In genomic region chr13:25306671-25307464, GRCh38 we compare ENCODE assay signal across 22 cellular contexts. TPM values are rescaled to one million over a fixed set of nuclear protein-coding genes. Genes with fewer than 3 reads are reported as not detected.
DNase-seq lines count a peak whose midpoint lies in the region; ATAC-seq and TF ChIP-seq lines count a peak whose summit lies in the region.
"Had no signal": no experiment of that assay in that cellular context is flagged by ENCODE, and none has a peak within 500 bp of the region (broad histone marks: within the 10 kb centered on the region; RNA-seq: fewer than 3 reads in every experiment).

No MANE protein-coding gene starts in this region.

- no peak for TF ChIP-seq POLR2A in spleen (IDR thresholded peaks at IDR 0.05)

- intact Hi-C loops in activated T-helper 1 cell treated with anti-CD3 and anti-CD28 coated beads, Interleukin-12 subunit alpha, Interleukin-12 subunit beta, Interleukin-2, Interleukin-4 antibody, amounts not matched to agents 30 ng/mL and 10 ng/mL and 1 ng/mL, durations not matched to agents 14 hours and 24 hours and 36 hours (cut with micrococcal nuclease): loop anchor here (10.0 kb wide), 1 partner anchor 878 kb away; no protein-coding TSS in a partner anchor
- intact Hi-C loops in lower lobe of right lung (cut with DNase I) (no loop called here), spleen (cut with DNase I; ENCODE audit: low total_unique reads) (no loop called here)

- H3K4me3 ChIP-seq in lower lobe of right lung (no peak overlapping the region), spleen (no peak overlapping the region)
- H3K4me3 ChIP-seq: HAP-1, prostate gland had no signal

- peak overlapping the region; percentile 55 for H3K27ac Mint-ChIP-seq in T-helper 2 cell treated with Interferon-gamma antibody and Interleukin-4, amounts not matched to agents 5 μg/mL and 100 μg/mL, for 36 hours
- H3K27ac Mint-ChIP-seq in activated T-helper 1 cell treated with anti-CD3 and anti-CD28 coated beads, Interleukin-12 subunit alpha, Interleukin-12 subunit beta, Interleukin-2, Interleukin-4 antibody, amounts not matched to agents 30 ng/mL and 10 ng/mL and 1 ng/mL, durations not matched to agents 14 hours and 24 hours and 36 hours: peak overlapping the region; percentile 29
- H3K27ac Mint-ChIP-seq: activated T-helper 2 cell treated with anti-CD3 and anti-CD28 coated beads, Interferon-gamma antibody, Interleukin-2, Interleukin-4, amounts not matched to agents 10 μg/mL and 5 μg/mL and 100 μg/mL, durations not matched to agents 14 hours and 24 hours and 36 hours; B cell; natural killer cell treated with Interleukin-12 subunit alpha and Interleukin-12 subunit beta and Interleukin-15 and Interleukin-18, amount 100 ng/mL, for 72 hours; stimulated activated naive CD8-positive, alpha-beta T cell treated with anti-CD3 and anti-CD28 coated beads, Interleukin-15, Interleukin-2, amounts not matched to agents 100 ng/mL and 50 ng/mL, for 24 hours had no signal

- H3K9me3 ChIP-seq in lower lobe of right lung (no peaks in the 10 kb centered on the region), spleen (no peaks in the 10 kb centered on the region)
- H3K9me3 ChIP-seq: HAP-1, prostate gland had no signal

- H3K27me3 ChIP-seq in lower lobe of right lung (ENCODE audit: low read depth): no peaks in the 10 kb centered on the region
- H3K27me3 ChIP-seq in spleen (replicated peaks in 1 of 7): no peaks in the 10 kb centered on the region
- H3K27me3 ChIP-seq: brain microvascular endothelial cell had no signal

- peaks cover 62% of the 10 kb centered on the region for H3K36me3 Mint-ChIP-seq in T-helper 2 cell treated with Interferon-gamma antibody and Interleukin-4, amounts not matched to agents 5 μg/mL and 100 μg/mL, for 36 hours (ENCODE audit: low read depth)
- peaks cover 56% of the 10 kb centered on the region for H3K36me3 Mint-ChIP-seq in activated T-helper 1 cell treated with anti-CD3 and anti-CD28 coated beads, Interleukin-12 subunit alpha, Interleukin-12 subunit beta, Interleukin-2, Interleukin-4 antibody, amounts not matched to agents 30 ng/mL and 10 ng/mL and 1 ng/mL, durations not matched to agents 14 hours and 24 hours and 36 hours (ENCODE audit: low read depth)

- peak overlapping the region; percentile 37 for H3K27ac ChIP-seq in lower lobe of right lung
- peak overlapping the region in 5 of 8 donors; percentile 7 to 72 (median 39) for H3K27ac ChIP-seq in spleen
- H3K27ac ChIP-seq: brain microvascular endothelial cell, prostate gland had no signal

- in situ Hi-C loops in G401 (cut with HindIII; ENCODE audit: low sequenced_read_pairs): no loop called here

- no peak for DNase-seq in T-helper 2 cell treated with Interferon-gamma antibody and Interleukin-4, amounts not matched to agents 5 μg/mL and 100 μg/mL, for 36 hours (ENCODE audit: low spot score)
- DNase-seq in T-helper 2 cell (no peak), lower lobe of right lung (no peak), spleen (no peak), AG08395 (ENCODE audit: low spot score) (no peak), GF-D8 (lab: John Stamatoyannopoulos, UW) (no peak), G401 (ENCODE audit: low spot score) (no peak)
- no peak for DNase-seq in activated T-helper 1 cell treated with anti-CD3 and anti-CD28 coated beads, Interleukin-12 subunit alpha, Interleukin-12 subunit beta, Interleukin-2, Interleukin-4 antibody, amounts not matched to agents 30 ng/mL and 10 ng/mL and 1 ng/mL, durations not matched to agents 14 hours and 24 hours and 36 hours (ENCODE audit: low spot score)
- DNase-seq: 8988T; activated CD4-positive, CD25-positive, alpha-beta regulatory T cell treated with anti-CD3 and anti-CD28 coated beads, Interleukin-2, amount 50 U/mL, for 72 hours; activated CD8-positive, alpha-beta memory T cell treated with anti-CD3 and anti-CD28 coated beads for 24 hours; brain microvascular endothelial cell; mammary epithelial cell; NCI-H1417 treated with DMSO at 0.1 percent for 48 hours; NCI-H2107; NCI-H524 had no signal

- no peaks in the 10 kb centered on the region for H3K27me3 Mint-ChIP-seq in T-helper 2 cell treated with Interferon-gamma antibody and Interleukin-4, amounts not matched to agents 5 μg/mL and 100 μg/mL, for 36 hours (ENCODE audit: low read depth)
- H3K27me3 Mint-ChIP-seq in activated T-helper 1 cell treated with anti-CD3 and anti-CD28 coated beads, Interleukin-12 subunit alpha, Interleukin-12 subunit beta, Interleukin-2, Interleukin-4 antibody, amounts not matched to agents 30 ng/mL and 10 ng/mL and 1 ng/mL, durations not matched to agents 14 hours and 24 hours and 36 hours (ENCODE audit: insufficient read depth): no peaks in the 10 kb centered on the region
- H3K27me3 Mint-ChIP-seq: B cell; natural killer cell treated with Interleukin-12 subunit alpha and Interleukin-12 subunit beta and Interleukin-15 and Interleukin-18, amount 100 ng/mL, for 72 hours; stimulated activated naive CD8-positive, alpha-beta T cell treated with anti-CD3 and anti-CD28 coated beads, Interleukin-15, Interleukin-2, amounts not matched to agents 100 ng/mL and 50 ng/mL, for 24 hours had no signal

- peaks cover 32% of the 10 kb centered on the region for H3K4me1 Mint-ChIP-seq in T-helper 2 cell treated with Interferon-gamma antibody and Interleukin-4, amounts not matched to agents 5 μg/mL and 100 μg/mL, for 36 hours (ENCODE audit: low read depth)
- H3K4me1 Mint-ChIP-seq in activated T-helper 1 cell treated with anti-CD3 and anti-CD28 coated beads, Interleukin-12 subunit alpha, Interleukin-12 subunit beta, Interleukin-2, Interleukin-4 antibody, amounts not matched to agents 30 ng/mL and 10 ng/mL and 1 ng/mL, durations not matched to agents 14 hours and 24 hours and 36 hours (ENCODE audit: low read depth): peaks cover 39% of the 10 kb centered on the region

- peaks cover 43% of the 10 kb centered on the region for H3K36me3 ChIP-seq in lower lobe of right lung
- peaks cover 0 to 67% (median 33%) of the 10 kb centered on the region in 6 donors for H3K36me3 ChIP-seq in spleen
- H3K36me3 ChIP-seq: prostate gland had no signal

- TF ChIP-seq CTCF in lower lobe of right lung (IDR thresholded peaks at IDR 0.05) (no peak), spleen (IDR thresholded peaks at IDR 0.05 in 8 of 11, conservative IDR thresholded peaks at IDR 0.05 in 3 of 11) (no peak)

- no peak overlapping the region for H3K4me3 Mint-ChIP-seq in T-helper 2 cell treated with Interferon-gamma antibody and Interleukin-4, amounts not matched to agents 5 μg/mL and 100 μg/mL, for 36 hours
- no peak overlapping the region for H3K4me3 Mint-ChIP-seq in activated T-helper 1 cell treated with anti-CD3 and anti-CD28 coated beads, Interleukin-12 subunit alpha, Interleukin-12 subunit beta, Interleukin-2, Interleukin-4 antibody, amounts not matched to agents 30 ng/mL and 10 ng/mL and 1 ng/mL, durations not matched to agents 14 hours and 24 hours and 36 hours
- H3K4me3 Mint-ChIP-seq: B cell; natural killer cell treated with Interleukin-12 subunit alpha and Interleukin-12 subunit beta and Interleukin-15 and Interleukin-18, amount 100 ng/mL, for 72 hours; stimulated activated naive CD8-positive, alpha-beta T cell treated with anti-CD3 and anti-CD28 coated beads, Interleukin-15, Interleukin-2, amounts not matched to agents 100 ng/mL and 50 ng/mL, for 24 hours had no signal

- 89 to 96% (median 95%) methylated on average over 7 of the region's 7 CpGs for WGBS in spleen, 5 donors

- no peak for ATAC-seq in lower lobe of right lung
- ATAC-seq: natural killer cell treated with Interleukin-12 subunit alpha and Interleukin-12 subunit beta and Interleukin-15 and Interleukin-18, amount 100 ng/mL, for 72 hours had no signal

- H3K4me1 ChIP-seq in lower lobe of right lung (peaks cover 39% of the 10 kb centered on the region), spleen (peaks cover 12 to 74% (median 31%) of the 10 kb centered on the region in 6 donors)

- H3K9me3 Mint-ChIP-seq in T-helper 2 cell treated with Interferon-gamma antibody and Interleukin-4, amounts not matched to agents 5 μg/mL and 100 μg/mL, for 36 hours: no peaks in the 10 kb centered on the region
- H3K9me3 Mint-ChIP-seq in activated T-helper 1 cell treated with anti-CD3 and anti-CD28 coated beads, Interleukin-12 subunit alpha, Interleukin-12 subunit beta, Interleukin-2, Interleukin-4 antibody, amounts not matched to agents 30 ng/mL and 10 ng/mL and 1 ng/mL, durations not matched to agents 14 hours and 24 hours and 36 hours: no peaks in the 10 kb centered on the region
- H3K9me3 Mint-ChIP-seq: activated T-helper 2 cell treated with anti-CD3 and anti-CD28 coated beads, Interferon-gamma antibody, Interleukin-2, Interleukin-4, amounts not matched to agents 10 μg/mL and 5 μg/mL and 100 μg/mL, durations not matched to agents 14 hours and 24 hours and 36 hours; natural killer cell treated with Interleukin-12 subunit alpha and Interleukin-12 subunit beta and Interleukin-15 and Interleukin-18, amount 100 ng/mL, for 72 hours; stimulated activated naive CD8-positive, alpha-beta T cell treated with anti-CD3 and anti-CD28 coated beads, Interleukin-15, Interleukin-2, amounts not matched to agents 100 ng/mL and 50 ng/mL, for 24 hours had no signal

RNA-seq across cellular contexts. Expression of gene NUP58, which starts 5.4 kb away (rescaled TPM):
- total RNA-seq in activated T-helper 1 cell treated with anti-CD3 and anti-CD28 coated beads, Interleukin-12 subunit alpha, Interleukin-12 subunit beta, Interleukin-2, Interleukin-4 antibody, amounts not matched to agents 30 ng/mL and 10 ng/mL and 1 ng/mL, durations not matched to agents 14 hours and 24 hours and 36 hours: 131 and 142 TPM in 2 replicates
- total RNA-seq in lower lobe of right lung (57.7 TPM), spleen (10 to 100 TPM; 36.1 to 53.6 (median 46.9) TPM)
- 10 to 100 TPM in 2 of 3 donors, 1 to 10 TPM in 1; 9.1 to 13.1 (median 10.7) TPM for polyA plus RNA-seq in spleen
- total RNA-seq in G401 (2014; rRNA removed; shearing (Covaris generic)): 56.1 and 82.7 TPM in 2 replicates

RNA-seq across cellular contexts. Expression of gene MTMR6, which starts 19.6 kb away (rescaled TPM):
- 17.0 and 17.9 TPM in 2 replicates for total RNA-seq in activated T-helper 1 cell treated with anti-CD3 and anti-CD28 coated beads, Interleukin-12 subunit alpha, Interleukin-12 subunit beta, Interleukin-2, Interleukin-4 antibody, amounts not matched to agents 30 ng/mL and 10 ng/mL and 1 ng/mL, durations not matched to agents 14 hours and 24 hours and 36 hours
- total RNA-seq in lower lobe of right lung (19.8 TPM), spleen (10 to 100 TPM; 17.8 to 28.3 (median 23.7) TPM)
- 1 to 10 TPM; 5.4 to 8.7 (median 6.3) TPM for polyA plus RNA-seq in spleen
- total RNA-seq in G401 (2014; rRNA removed; shearing (Covaris generic)): 10.0 and 15.0 TPM in 2 replicates
